In genomic region chr16:29968205-29968604, GRCh38 we compare ENCODE assay signal across 33 cellular contexts.
"Had no signal": no experiment of that assay in that cellular context is flagged by ENCODE, and none has a peak within 500 bp of the region (broad histone marks: within the 10 kb centered on the region; RNA-seq: fewer than 3 reads in every experiment).

No MANE protein-coding gene starts in this region.

- H3K27ac Mint-ChIP-seq: activated B cell treated with CpG ODN at 0.5 μM for 24 hours; activated CD4-positive, alpha-beta memory T cell treated with anti-CD3 and anti-CD28 coated beads, Interleukin-2, amount 10 ng/mL, durations not matched to agents 7 days and 5 days; activated CD4-positive, alpha-beta T cell treated with anti-CD3 and anti-CD28 coated beads, Interleukin-2, amount 10 ng/mL, durations not matched to agents 7 days and 5 days; activated CD8-positive, alpha-beta T cell treated with anti-CD3 and anti-CD28 coated beads, Interleukin-2, amount 10 ng/mL, durations not matched to agents 7 days and 5 days; activated naive CD4-positive, alpha-beta T cell treated with anti-CD3 and anti-CD28 coated beads, Interleukin-2, amount 10 ng/mL, durations not matched to agents 7 days and 5 days; activated naive CD8-positive, alpha-beta T cell treated with anti-CD3 and anti-CD28 coated beads for 36 hours; activated T-cell treated with anti-CD3 and anti-CD28 coated beads, Interleukin-2, amount 50 U/mL, for 24 hours; brain; T-helper 1 cell treated with Interleukin-12 subunit alpha and Interleukin-12 subunit beta and Interleukin-4 antibody, amounts not matched to agents 30 μg/mL and 1 μg/mL, for 36 hours; T-helper 2 cell treated with Interferon-gamma antibody and Interleukin-4, amounts not matched to agents 5 μg/mL and 100 μg/mL, for 36 hours had no signal

- H3K27me3 ChIP-seq: ascending aorta, cardiac muscle cell had no signal

- H3K9me3 Mint-ChIP-seq: activated B cell treated with CpG ODN at 0.5 μM for 24 hours; activated CD4-positive, alpha-beta memory T cell treated with anti-CD3 and anti-CD28 coated beads, Interleukin-2, amount 10 ng/mL, durations not matched to agents 7 days and 5 days; activated naive CD4-positive, alpha-beta T cell treated with anti-CD3 and anti-CD28 coated beads, Interleukin-2, amount 10 ng/mL, durations not matched to agents 7 days and 5 days; activated naive CD4-positive, alpha-beta T cell treated with anti-CD3 and anti-CD28 coated beads, Interleukin-2, amount 50 U/mL, for 24 hours; central memory CD8-positive, alpha-beta T cell; T-helper 1 cell treated with Interleukin-12 subunit alpha and Interleukin-12 subunit beta and Interleukin-4 antibody, amounts not matched to agents 30 μg/mL and 1 μg/mL, for 36 hours had no signal

- H3K4me3 Mint-ChIP-seq: activated B cell treated with CpG ODN at 0.5 μM for 24 hours; activated CD4-positive, alpha-beta memory T cell treated with anti-CD3 and anti-CD28 coated beads, Interleukin-2, amount 10 ng/mL, durations not matched to agents 7 days and 5 days; activated CD4-positive, alpha-beta T cell treated with anti-CD3 and anti-CD28 coated beads, Interleukin-2, amount 10 ng/mL, durations not matched to agents 7 days and 5 days; activated CD8-positive, alpha-beta memory T cell treated with anti-CD3 and anti-CD28 coated beads, Interleukin-2, amount 10 ng/mL, durations not matched to agents 7 days and 5 days; activated CD8-positive, alpha-beta T cell treated with anti-CD3 and anti-CD28 coated beads, Interleukin-2, amount 10 ng/mL, durations not matched to agents 7 days and 5 days; activated naive CD4-positive, alpha-beta T cell treated with anti-CD3 and anti-CD28 coated beads, Interleukin-2, amount 10 ng/mL, durations not matched to agents 7 days and 5 days; activated naive CD4-positive, alpha-beta T cell treated with anti-CD3 and anti-CD28 coated beads, Interleukin-2, amount 50 U/mL, for 24 hours; activated naive CD8-positive, alpha-beta T cell treated with anti-CD3 and anti-CD28 coated beads for 36 hours; activated T-cell treated with anti-CD3 and anti-CD28 coated beads, Interleukin-2, amount 50 U/mL, for 24 hours; brain; central memory CD8-positive, alpha-beta T cell; T-helper 1 cell treated with Interleukin-12 subunit alpha and Interleukin-12 subunit beta and Interleukin-4 antibody, amounts not matched to agents 30 μg/mL and 1 μg/mL, for 36 hours; T-helper 2 cell treated with Interferon-gamma antibody and Interleukin-4, amounts not matched to agents 5 μg/mL and 100 μg/mL, for 36 hours had no signal

- H3K4me3 ChIP-seq: ascending aorta, cardiac muscle cell had no signal

- ATAC-seq: activated CD8-positive, alpha-beta memory T cell treated with anti-CD3 and anti-CD28 coated beads, Interleukin-2, amount 10 ng/mL, durations not matched to agents 7 days and 5 days; activated CD8-positive, alpha-beta T cell treated with anti-CD3 and anti-CD28 coated beads, Interleukin-2, amount 10 ng/mL, durations not matched to agents 7 days and 5 days had no signal

- FAIRE-seq: bronchial epithelial cell, TTC549 had no signal

- H3K27me3 Mint-ChIP-seq: activated B cell treated with CpG ODN at 0.5 μM for 24 hours; activated CD4-positive, alpha-beta memory T cell treated with anti-CD3 and anti-CD28 coated beads, Interleukin-2, amount 10 ng/mL, durations not matched to agents 7 days and 5 days; activated CD4-positive, alpha-beta T cell treated with anti-CD3 and anti-CD28 coated beads, Interleukin-2, amount 10 ng/mL, durations not matched to agents 7 days and 5 days; activated CD8-positive, alpha-beta memory T cell treated with anti-CD3 and anti-CD28 coated beads, Interleukin-2, amount 10 ng/mL, durations not matched to agents 7 days and 5 days; activated naive CD4-positive, alpha-beta T cell treated with anti-CD3 and anti-CD28 coated beads, Interleukin-2, amount 10 ng/mL, durations not matched to agents 7 days and 5 days; activated naive CD4-positive, alpha-beta T cell treated with anti-CD3 and anti-CD28 coated beads, Interleukin-2, amount 50 U/mL, for 24 hours; activated naive CD8-positive, alpha-beta T cell treated with anti-CD3 and anti-CD28 coated beads for 36 hours; activated T-cell treated with anti-CD3 and anti-CD28 coated beads, Interleukin-2, amount 50 U/mL, for 24 hours; brain; central memory CD8-positive, alpha-beta T cell had no signal

- H3K27ac ChIP-seq: ascending aorta, cardiac muscle cell, VCaP had no signal

- DNase-seq: activated B cell treated with CpG ODN at 0.5 μM for 24 hours; activated CD4-positive, alpha-beta memory T cell treated with anti-CD3 and anti-CD28 coated beads, Interleukin-2, amount 10 ng/mL, durations not matched to agents 7 days and 5 days; activated CD4-positive, alpha-beta T cell treated with anti-CD3 and anti-CD28 coated beads for 4 hours; activated CD4-positive, alpha-beta T cell treated with anti-CD3 and anti-CD28 coated beads, Interleukin-2, amount 10 ng/mL, durations not matched to agents 7 days and 5 days; activated CD4-positive, alpha-beta T cell treated with anti-CD3 and anti-CD28 coated beads, Interleukin-2, amount 50 U/mL, for 48 hours; activated CD4-positive, CD25-positive, alpha-beta regulatory T cell treated with anti-CD3 and anti-CD28 coated beads, Interleukin-2, amount 50 U/mL, for 72 hours; activated CD8-positive, alpha-beta memory T cell treated with anti-CD3 and anti-CD28 coated beads for 24 hours; activated CD8-positive, alpha-beta memory T cell treated with anti-CD3 and anti-CD28 coated beads, Interleukin-2, amount 10 ng/mL, durations not matched to agents 7 days and 5 days; activated CD8-positive, alpha-beta memory T cell treated with anti-CD3 and anti-CD28 coated beads, Interleukin-2, amount 50 U/mL, for 48 hours; activated CD8-positive, alpha-beta T cell treated with anti-CD3 and anti-CD28 coated beads, Interleukin-2, amount 10 ng/mL, durations not matched to agents 7 days and 5 days; activated gamma-delta T cell; activated naive CD4-positive, alpha-beta T cell treated with anti-CD3 and anti-CD28 coated beads, Interleukin-2, amount 10 ng/mL, durations not matched to agents 7 days and 5 days; activated naive CD4-positive, alpha-beta T cell treated with Interleukin-2 at 50 U/mL for 16 hours; activated naive CD8-positive, alpha-beta T cell treated with anti-CD3 and anti-CD28 coated beads for 36 hours; activated T-cell treated with anti-CD3 and anti-CD28 coated beads, Interleukin-2, amount 50 U/mL, for 24 hours; activated T-cell treated with anti-CD3 and anti-CD28 coated beads, Interleukin-2, amount 50 U/mL, for 48 hours; amygdala; anterior cingulate cortex; caudate nucleus; cerebellar nuclear complex; T-helper 1 cell; T-helper 2 cell; T-helper 9 cell had no signal

- H3K9me3 ChIP-seq: ascending aorta had no signal
